13 cellular contexts compared by ENCODE assay signal in the genomic region with DNA sequence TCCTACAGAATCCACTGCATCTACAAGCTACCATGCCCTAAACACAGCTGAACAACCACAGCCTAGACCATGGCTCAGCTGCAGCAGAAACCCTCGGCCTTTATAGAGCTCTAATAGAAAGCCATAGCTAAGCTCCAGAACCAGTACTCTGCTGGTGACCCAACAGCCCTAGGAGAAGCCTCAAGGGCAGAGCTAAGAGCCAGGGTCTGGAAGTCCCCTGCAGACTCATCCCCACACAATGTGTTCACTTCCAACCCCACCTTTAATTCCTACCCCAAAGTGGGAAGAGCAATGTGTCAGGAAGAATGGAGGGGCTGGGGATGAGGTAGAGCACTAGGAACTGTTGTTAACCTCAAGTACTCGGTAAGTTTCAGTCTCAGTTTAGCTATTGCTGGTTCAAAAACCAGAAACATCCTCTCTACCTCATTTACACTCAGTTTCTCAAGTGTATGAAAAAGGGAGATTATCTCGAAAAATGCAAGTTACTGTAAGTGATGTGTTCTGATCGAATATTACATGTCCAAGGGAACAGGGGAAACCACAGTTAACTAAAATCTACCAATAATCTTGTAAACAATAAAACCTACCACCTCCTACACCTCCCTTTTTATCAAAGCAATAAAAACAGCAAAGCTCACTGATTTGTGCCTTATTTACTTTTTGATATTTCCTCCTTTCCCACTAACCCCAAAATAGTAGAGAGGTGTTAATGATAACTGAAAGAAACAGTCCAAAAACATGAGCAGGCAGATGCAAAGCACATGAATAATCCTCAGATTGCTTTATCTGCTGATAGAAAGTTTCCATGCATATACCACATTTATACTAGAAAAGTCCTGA. TPM values are rescaled to one million over a fixed set of nuclear protein-coding genes. Genes with fewer than 3 reads are reported as not detected.
DNase-seq lines count a peak whose midpoint lies in the region; ATAC-seq and TF ChIP-seq lines count a peak whose summit lies in the region.
"Had no signal": no experiment of that assay in that cellular context is flagged by ENCODE, and none has a peak within 500 bp of the region (broad histone marks: within the 10 kb centered on the region; RNA-seq: fewer than 3 reads in every experiment).

No MANE protein-coding gene starts in this region.

- H3K9me3 Mint-ChIP-seq in activated CD4-positive, alpha-beta memory T cell treated with anti-CD3 and anti-CD28 coated beads for 36 hours: no peaks in the 10 kb centered on the region

- POLR2A ChIA-PET in activated CD4-positive, alpha-beta memory T cell treated with anti-CD3 and anti-CD28 coated beads for 36 hours (lab: Charles Lee): interaction anchor here (0.7 to 3.0 kb wide), 8 partner anchors 10 to 749 kb away, joined by 3 to 36 read pairs (median 4); a partner anchor contains a TSS

- peaks cover 52% of the 10 kb centered on the region for H3K4me1 Mint-ChIP-seq in activated CD4-positive, alpha-beta memory T cell treated with anti-CD3 and anti-CD28 coated beads for 36 hours (ENCODE audit: low read depth)

- peaks cover 43% of the 10 kb centered on the region for H3K36me3 Mint-ChIP-seq in activated CD4-positive, alpha-beta memory T cell treated with anti-CD3 and anti-CD28 coated beads for 36 hours

- no peak for TF ChIP-seq CTCF in GM12865 (IDR thresholded peaks at IDR 0.05; ENCODE audit: insufficient read depth, low read depth, low read length, missing control alignments)

- ATAC-seq in GM19372 (IDR thresholded peaks at IDR 0.05; ENCODE audit: low read depth, unreplicated experiment): peak; percentile 79
- peak; percentile 92 for ATAC-seq in HG02938 (IDR thresholded peaks at IDR 0.05; ENCODE audit: unreplicated experiment)

- peak overlapping the region; percentile 85 for H3K27ac Mint-ChIP-seq in activated CD4-positive, alpha-beta memory T cell treated with anti-CD3 and anti-CD28 coated beads for 36 hours

- intact Hi-C loops in activated CD4-positive, alpha-beta memory T cell treated with anti-CD3 and anti-CD28 coated beads for 36 hours (cut with micrococcal nuclease): loop anchor here (1.0 to 10.0 kb wide), 3 partner anchors 11 to 175 kb away; no protein-coding TSS in a partner anchor
- intact Hi-C loops in posterior cingulate gyrus (cut with DNase I): no loop called here

- CTCF ChIA-PET in activated CD4-positive, alpha-beta memory T cell treated with anti-CD3 and anti-CD28 coated beads for 36 hours (lab: Charles Lee): interaction anchor here (0.7 to 6.8 kb wide), 9 partner anchors 9 to 331 kb away, joined by 3 to 67 read pairs (median 8); no protein-coding TSS in a partner anchor

- peak; percentile 63 for DNase-seq in GM12865 (ENCODE audit: low read depth)
- DNase-seq in activated CD4-positive, alpha-beta memory T cell treated with anti-CD3 and anti-CD28 coated beads for 36 hours: peak; percentile 38
- no peak for DNase-seq in RPMI8226
- no peak for DNase-seq in posterior cingulate gyrus
- DNase-seq in KG1 (lab: John Stamatoyannopoulos, UW): no peak
- DNase-seq in NCI-H345 (lab: John Stamatoyannopoulos, UW): no peak
- DNase-seq: activated CD8-positive, alpha-beta memory T cell treated with anti-CD3 and anti-CD28 coated beads, Interleukin-2, amount 50 U/mL, for 4 hours; Caco-2; NCI-H1092 treated with DMSO at 0.1 percent for 48 hours; occipital lobe; SHP77 treated with DMSO at 0.1 percent for 48 hours had no signal

- no peaks in the 10 kb centered on the region for H3K27me3 Mint-ChIP-seq in activated CD4-positive, alpha-beta memory T cell treated with anti-CD3 and anti-CD28 coated beads for 36 hours

- no peak overlapping the region for H3K4me3 ChIP-seq in GM12865 (ENCODE audit: low read depth, low read length)

- peak overlapping the region; percentile 28 for H3K4me3 Mint-ChIP-seq in activated CD4-positive, alpha-beta memory T cell treated with anti-CD3 and anti-CD28 coated beads for 36 hours

RNA-seq across cellular contexts. Expression of a gene that starts 36.2 kb away (rescaled TPM):
- 10 to 100 TPM; 39.0 to 46.6 TPM for total RNA-seq in activated CD4-positive, alpha-beta memory T cell treated with anti-CD3 and anti-CD28 coated beads for 36 hours

Comparison
In these comparisons a context has a peak if more than half of its experiments do, and no peak if none do; other contexts are left out.
1. DNase-seq: peak in GM12865 (single experiment) and activated CD4-positive, alpha-beta memory T cell treated with anti-CD3 and anti-CD28 coated beads for 36 hours (single experiment); none in RPMI8226 (single experiment), posterior cingulate gyrus (0 of 10), KG1 (single experiment) and NCI-H345 (single experiment).